8 cellular contexts compared by ENCODE assay signal in the genomic region with DNA sequence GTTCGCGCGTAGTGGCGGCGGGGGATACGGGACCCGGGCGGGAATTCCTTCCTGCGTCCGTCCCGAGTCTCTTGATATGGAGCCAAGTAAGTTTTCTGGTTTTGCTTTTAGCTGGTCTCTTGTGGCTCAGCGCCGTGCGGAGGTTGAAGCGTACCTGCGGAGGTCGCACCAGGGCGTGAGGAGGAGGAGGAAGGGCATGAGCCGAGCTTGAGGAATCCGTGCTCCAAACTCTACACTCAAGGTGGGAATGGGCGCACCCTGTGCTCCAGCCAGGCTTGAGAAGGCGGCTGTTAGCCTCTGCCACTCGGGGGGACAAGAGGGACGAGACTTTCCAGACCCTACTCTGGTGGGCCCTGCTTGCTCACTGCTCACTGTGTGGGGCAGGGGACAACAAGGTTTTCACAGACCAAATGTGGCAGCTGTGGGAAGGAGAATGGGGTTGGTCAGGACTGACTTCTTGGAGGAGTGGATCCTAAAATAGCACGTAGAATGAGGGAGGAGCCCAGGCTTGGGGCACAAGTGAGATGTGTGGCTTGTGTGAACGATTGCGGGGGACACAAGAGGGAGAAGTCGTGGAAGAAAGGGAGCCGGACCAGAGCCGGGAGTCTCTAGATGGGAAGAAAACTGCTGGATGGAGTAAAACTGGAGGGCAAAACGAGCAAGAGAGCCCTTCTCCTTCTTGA. TPM values are rescaled to one million over a fixed set of nuclear protein-coding genes. Genes with fewer than 3 reads are reported as not detected.
DNase-seq lines count a peak whose midpoint lies in the region; ATAC-seq and TF ChIP-seq lines count a peak whose summit lies in the region.

No MANE protein-coding gene starts in this region.

- peak overlapping the region; percentile 70; the same call in 1 of the 2 replicates for H2AFZ ChIP-seq in MM.1S (ENCODE audit: low read length)
- peak overlapping the region; percentile 95 for H2AFZ ChIP-seq in neural progenitor cell (replicated peaks)

- H3K27ac Mint-ChIP-seq in neural progenitor cell, result peak overlapping the region; percentile 92

- H3K4me2 ChIP-seq in MM.1S (ENCODE audit: low read depth, low read length) (peak overlapping the region; percentile 67), neural progenitor cell (peak overlapping the region; percentile 99)

- H3K27me3 Mint-ChIP-seq in neural progenitor cell (ENCODE audit: insufficient read depth, low read depth), result peaks cover 9% of the 10 kb centered on the region

- H3K36me3 ChIP-seq in MM.1S (replicated peaks; ENCODE audit: insufficient read depth, low read length), result peaks cover 4% of the 10 kb centered on the region; the same call in 1 of the 2 replicates
- H3K36me3 ChIP-seq in effector memory CD4-positive, alpha-beta T cell (ENCODE audit: control insufficient read depth, insufficient read depth, low read length), result peaks cover 22% of the 10 kb centered on the region
- H3K36me3 ChIP-seq in neural progenitor cell, result no peaks in the 10 kb centered on the region

- H3K9me3 Mint-ChIP-seq in neural progenitor cell, result no peaks in the 10 kb centered on the region

- no peak for DNase-seq in MM.1S
- no peak for DNase-seq in effector memory CD4-positive, alpha-beta T cell
- DNase-seq in neural progenitor cell (ENCODE audit: low spot score), result no peak
- no peak for DNase-seq in NCI-H2196 (lab: John Stamatoyannopoulos, UW; ENCODE audit: unreplicated experiment)
- DNase-seq in stimulated activated naive CD4-positive, alpha-beta T cell treated with Interleukin-2 at 50 U/mL for 16 hours (lab: John Stamatoyannopoulos, UW), result no peak

- peak overlapping the region; percentile 96 for H3K4me3 ChIP-seq in GM12875 (ENCODE audit: low read depth, low read length)
- H3K4me3 ChIP-seq in MM.1S (ENCODE audit: low read length), result peak overlapping the region; percentile 90
- H3K4me3 ChIP-seq in effector memory CD4-positive, alpha-beta T cell (ENCODE audit: insufficient read depth, low read depth, low read length, poor library complexity, severe bottlenecking), result peak overlapping the region; percentile 99
- H3K4me3 ChIP-seq in neural progenitor cell, result peak overlapping the region; percentile 97

- peaks cover 14% of the 10 kb centered on the region for H3K36me3 Mint-ChIP-seq in neural progenitor cell

- no peaks in the 10 kb centered on the region for H3K9me2 ChIP-seq in MM.1S (replicated peaks; ENCODE audit: insufficient read depth, low read length)

- ATAC-seq in HG03571 (IDR thresholded peaks at IDR 0.05; ENCODE audit: unreplicated experiment) (no peak), HG03039 (IDR thresholded peaks at IDR 0.05; ENCODE audit: unreplicated experiment) (no peak)

- H3K9ac ChIP-seq in MM.1S (ENCODE audit: low read length), result peak overlapping the region; percentile 85
- H3K9ac ChIP-seq in neural progenitor cell, result peak overlapping the region; percentile 97

- H4K20me1 ChIP-seq in MM.1S (ENCODE audit: insufficient read depth, low read length), result no peaks in the 10 kb centered on the region
- H4K20me1 ChIP-seq in neural progenitor cell (ENCODE audit: low read depth), result peaks cover 24% of the 10 kb centered on the region

- peak overlapping the region; percentile 99 for H3K4me3 Mint-ChIP-seq in neural progenitor cell

- TF ChIP-seq CTCF in GM12875 (IDR thresholded peaks at IDR 0.05; ENCODE audit: borderline replicate concordance, insufficient read depth, low read depth, low read length) (0 out of 2 replicates have a peak, but pooled peaks have one; percentile 4), MM.1S (IDR thresholded peaks at IDR 0.05; ENCODE audit: low read length) (no peak), neural progenitor cell (IDR thresholded peaks at IDR 0.05) (no peak)

- H3F3A ChIP-seq in MM.1S (ENCODE audit: insufficient read depth, low read length) (peaks cover 3% of the 10 kb centered on the region; the same call in 1 of the 2 replicates), neural progenitor cell (ENCODE audit: low read depth) (peaks cover 5% of the 10 kb centered on the region)

- peaks cover 25% of the 10 kb centered on the region for H3K4me1 Mint-ChIP-seq in neural progenitor cell

- H3K9me3 ChIP-seq in MM.1S (replicated peaks; ENCODE audit: insufficient read depth, low read length) (no peaks in the 10 kb centered on the region), neural progenitor cell (ENCODE audit: low read depth) (no peaks in the 10 kb centered on the region)
- H3K9me3 ChIP-seq in effector memory CD4-positive, alpha-beta T cell (ENCODE audit: control insufficient read depth, low read length), result no peaks in the 10 kb centered on the region

- peaks cover 2% of the 10 kb centered on the region for H3K27me3 ChIP-seq in MM.1S (replicated peaks; ENCODE audit: insufficient read depth, low read length)
- H3K27me3 ChIP-seq in effector memory CD4-positive, alpha-beta T cell (replicated peaks; ENCODE audit: control insufficient read depth, insufficient read depth, low read length, poor library complexity, severe bottlenecking), result no peaks in the 10 kb centered on the region
- H3K27me3 ChIP-seq in neural progenitor cell, result peaks cover 18% of the 10 kb centered on the region

- H3K79me2 ChIP-seq in MM.1S (ENCODE audit: low read length) (peaks cover 53% of the 10 kb centered on the region), neural progenitor cell (ENCODE audit: low read depth) (peaks cover 41% of the 10 kb centered on the region)

- H3K4me1 ChIP-seq in MM.1S (ENCODE audit: low read length) (peaks cover 18% of the 10 kb centered on the region), neural progenitor cell (peaks cover 7% of the 10 kb centered on the region)
- H3K4me1 ChIP-seq in effector memory CD4-positive, alpha-beta T cell (ENCODE audit: control insufficient read depth, insufficient read depth, low read length, poor library complexity, severe bottlenecking), result peaks cover 20% of the 10 kb centered on the region

- H3K27ac ChIP-seq in MM.1S (ENCODE audit: low read length) (peak overlapping the region; percentile 64; the same call in 1 of the 2 replicates), neural progenitor cell (no peak overlapping the region)
- peak overlapping the region; percentile 90 for H3K27ac ChIP-seq in effector memory CD4-positive, alpha-beta T cell (ENCODE audit: insufficient read depth, low read length, poor library complexity, severe bottlenecking)

RNA-seq across cellular contexts. Expression of a gene that starts 0.6 kb away (rescaled TPM):
- total RNA-seq in neural progenitor cell (ENCODE audit: low replicate concordance), result 19.8 and 33.7 TPM in 2 replicates

RNA-seq across cellular contexts. Expression of a gene that starts 9.1 kb away (rescaled TPM):
- not detected in 2 replicates for total RNA-seq in neural progenitor cell (ENCODE audit: low replicate concordance)

RNA-seq across cellular contexts. Expression of a gene that starts 19.1 kb away (rescaled TPM):
- 8.2 and 13.0 TPM in 2 replicates for total RNA-seq in neural progenitor cell (ENCODE audit: low replicate concordance)
